Comparison of ENCODE assay signal across 17 cellular contexts in the genomic region with DNA sequence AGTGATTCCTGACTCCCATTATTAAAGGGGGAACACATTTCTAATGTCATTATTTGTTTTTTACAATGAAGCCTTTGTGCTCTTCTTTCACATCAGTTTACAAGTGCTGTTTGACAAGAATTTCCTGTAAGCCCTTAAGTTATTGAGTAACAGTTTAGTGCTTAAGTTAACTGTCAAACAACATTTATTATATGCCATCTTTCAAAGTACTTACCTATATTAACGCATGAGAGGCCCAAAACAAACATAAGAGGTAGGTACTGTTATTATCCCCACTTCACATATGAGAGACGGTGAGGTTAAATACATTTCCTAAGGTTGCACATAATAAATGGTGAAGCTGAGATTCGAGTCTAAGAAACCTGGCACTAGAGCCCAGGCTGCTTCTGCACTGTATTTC.
"Had no signal": no experiment of that assay in that cellular context is flagged by ENCODE, and none has a peak within 500 bp of the region (broad histone marks: within the 10 kb centered on the region; RNA-seq: fewer than 3 reads in every experiment).

No MANE protein-coding gene starts in this region.

- H3K36me3 ChIP-seq: gastroesophageal sphincter, heart right ventricle, left lung, neutrophil, stomach had no signal

- ATAC-seq: activated CD8-positive, alpha-beta T cell treated with anti-CD3 and anti-CD28 coated beads, Interleukin-2, amount 10 ng/mL, durations not matched to agents 7 days and 5 days; gastroesophageal sphincter; heart right ventricle; natural killer cell had no signal

- H3K27ac ChIP-seq: epithelial cell of prostate, gastroesophageal sphincter, heart right ventricle, left lung, neutrophil, parathyroid adenoma, stomach, testis had no signal

- DNase-seq: activated CD4-positive, alpha-beta T cell treated with anti-CD3 and anti-CD28 coated beads, Interleukin-2, amount 10 ng/mL, durations not matched to agents 24 days and 14 days; activated CD4-positive, CD25-positive, alpha-beta regulatory T cell; activated CD8-positive, alpha-beta memory T cell treated with anti-CD3 and anti-CD28 coated beads, Interleukin-2, amount 50 U/mL, for 4 hours; activated CD8-positive, alpha-beta T cell treated with anti-CD3 and anti-CD28 coated beads, Interleukin-2, amount 10 ng/mL, durations not matched to agents 7 days and 5 days; activated gamma-delta T cell treated with Interleukin-2 at 50 U/mL for 16 hours; activated naive CD8-positive, alpha-beta T cell treated with anti-CD3 and anti-CD28 coated beads for 36 hours; effector memory CD4-positive, alpha-beta T cell; left lung; natural killer cell; stimulated activated CD4-positive, alpha-beta T cell treated with anti-CD3 and anti-CD28 coated beads, Interleukin-2, amount 100 ng/mL, for 24 hours had no signal

- H3K27me3 Mint-ChIP-seq: activated CD4-positive, alpha-beta T cell treated with anti-CD3 and anti-CD28 coated beads, Interleukin-2, amount 10 ng/mL, durations not matched to agents 24 days and 14 days; activated naive CD8-positive, alpha-beta T cell treated with anti-CD3 and anti-CD28 coated beads for 36 hours had no signal

- H2AFZ ChIP-seq: parathyroid adenoma had no signal

- H3K79me2 ChIP-seq: parathyroid adenoma had no signal

- H3K27me3 ChIP-seq: gastroesophageal sphincter, left lung, neutrophil, stomach, testis had no signal

- H3K4me3 ChIP-seq: gastroesophageal sphincter, heart right ventricle, left lung, stomach, testis had no signal

- H3K4me1 ChIP-seq: left lung, parathyroid adenoma, testis had no signal

- H3K9me3 ChIP-seq: gastroesophageal sphincter, heart right ventricle, left lung, neutrophil, testis had no signal

- H3K9ac ChIP-seq: parathyroid adenoma had no signal

- H3K27ac Mint-ChIP-seq: activated CD4-positive, alpha-beta T cell treated with anti-CD3 and anti-CD28 coated beads, Interleukin-2, amount 10 ng/mL, durations not matched to agents 24 days and 14 days; activated CD8-positive, alpha-beta T cell treated with anti-CD3 and anti-CD28 coated beads, Interleukin-2, amount 10 ng/mL, durations not matched to agents 7 days and 5 days; activated naive CD8-positive, alpha-beta T cell treated with anti-CD3 and anti-CD28 coated beads for 36 hours; natural killer cell had no signal

- H3K4me3 Mint-ChIP-seq: activated CD4-positive, alpha-beta T cell treated with anti-CD3 and anti-CD28 coated beads, Interleukin-2, amount 10 ng/mL, durations not matched to agents 24 days and 14 days; activated CD8-positive, alpha-beta T cell treated with anti-CD3 and anti-CD28 coated beads, Interleukin-2, amount 10 ng/mL, durations not matched to agents 7 days and 5 days; activated naive CD8-positive, alpha-beta T cell treated with anti-CD3 and anti-CD28 coated beads for 36 hours; natural killer cell had no signal

- H3K36me3 Mint-ChIP-seq: natural killer cell had no signal

- H3K9me3 Mint-ChIP-seq: activated CD4-positive, alpha-beta T cell treated with anti-CD3 and anti-CD28 coated beads, Interleukin-2, amount 10 ng/mL, durations not matched to agents 24 days and 14 days; activated naive CD8-positive, alpha-beta T cell treated with anti-CD3 and anti-CD28 coated beads for 36 hours; natural killer cell had no signal
